ENCODE assay signal across 19 cellular contexts in the genomic region with DNA sequence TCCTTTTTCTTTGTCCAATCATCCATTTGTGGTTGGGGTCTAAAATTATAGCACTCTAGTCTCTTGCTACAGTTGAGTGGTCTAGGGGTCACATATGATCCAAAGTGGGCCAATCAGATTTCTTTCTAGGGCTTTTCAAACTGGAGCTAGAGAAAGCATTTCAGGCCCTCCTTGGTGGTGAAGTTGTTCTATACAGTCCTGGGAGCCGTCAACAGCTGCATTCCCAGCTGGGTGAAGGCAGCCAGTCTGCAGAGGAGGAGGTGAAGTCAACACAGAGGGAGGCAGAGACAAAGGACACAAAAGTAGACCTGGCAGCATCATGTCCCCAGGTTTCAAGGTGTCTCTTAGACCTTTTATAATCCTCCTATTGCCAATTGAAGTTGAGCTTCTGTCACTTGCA.
"Had no signal": no experiment of that assay in that cellular context is flagged by ENCODE, and none has a peak within 500 bp of the region (broad histone marks: within the 10 kb centered on the region; RNA-seq: fewer than 3 reads in every experiment).

No MANE protein-coding gene starts in this region.

- H3K9me3 ChIP-seq: heart left ventricle, mucosa of descending colon, pancreas, suprapubic skin, tibial artery, upper lobe of right lung, vagina had no signal

- DNase-seq: cortex of kidney; dorsolateral prefrontal cortex; effector CD8-positive, alpha-beta T cell; heart left ventricle; hippocampal formation; left colon; mucosa of descending colon; naive thymus-derived CD8-positive, alpha-beta T cell; occipital lobe; pancreas; stimulated activated CD4-positive, alpha-beta T cell treated with anti-CD3 and anti-CD28 coated beads, Interleukin-2, amount 100 ng/mL, for 48 hours; stimulated activated naive CD8-positive, alpha-beta T cell treated with anti-CD3 and anti-CD28 coated beads, Interleukin-15, Interleukin-2, amounts not matched to agents 100 U/mL and 50 U/mL, for 24 hours; upper lobe of right lung had no signal

- H3K4me3 ChIP-seq: dorsolateral prefrontal cortex, heart left ventricle, mucosa of descending colon, pancreas, smooth muscle cell, suprapubic skin, tibial artery, upper lobe of right lung, vagina had no signal

- H3K27me3 ChIP-seq: heart left ventricle, pancreas, suprapubic skin, tibial artery, upper lobe of right lung, vagina had no signal

- H3K36me3 ChIP-seq: heart left ventricle, pancreas, suprapubic skin, tibial artery, upper lobe of right lung, vagina had no signal

- H3K4me3 Mint-ChIP-seq: naive thymus-derived CD8-positive, alpha-beta T cell had no signal

- H3K27ac Mint-ChIP-seq: naive thymus-derived CD8-positive, alpha-beta T cell; progenitor cell of endocrine pancreas had no signal

- ATAC-seq: left colon; mucosa of descending colon; naive thymus-derived CD8-positive, alpha-beta T cell; stimulated activated naive CD8-positive, alpha-beta T cell treated with anti-CD3 and anti-CD28 coated beads, Interleukin-15, Interleukin-2, amounts not matched to agents 100 U/mL and 50 U/mL, for 24 hours had no signal

- H3K4me1 ChIP-seq: pancreas, suprapubic skin, tibial artery, upper lobe of right lung had no signal

- H3K4me1 Mint-ChIP-seq: naive thymus-derived CD8-positive, alpha-beta T cell had no signal

- H3K36me3 Mint-ChIP-seq: naive thymus-derived CD8-positive, alpha-beta T cell had no signal

- FAIRE-seq: frontal cortex, pancreas had no signal

- H3K27ac ChIP-seq: dorsolateral prefrontal cortex, heart left ventricle, pancreas, suprapubic skin, tibial artery, upper lobe of right lung, vagina had no signal

- H3K4me2 ChIP-seq: smooth muscle cell had no signal
